8 cellular contexts compared by ENCODE assay signal in the genomic region with DNA sequence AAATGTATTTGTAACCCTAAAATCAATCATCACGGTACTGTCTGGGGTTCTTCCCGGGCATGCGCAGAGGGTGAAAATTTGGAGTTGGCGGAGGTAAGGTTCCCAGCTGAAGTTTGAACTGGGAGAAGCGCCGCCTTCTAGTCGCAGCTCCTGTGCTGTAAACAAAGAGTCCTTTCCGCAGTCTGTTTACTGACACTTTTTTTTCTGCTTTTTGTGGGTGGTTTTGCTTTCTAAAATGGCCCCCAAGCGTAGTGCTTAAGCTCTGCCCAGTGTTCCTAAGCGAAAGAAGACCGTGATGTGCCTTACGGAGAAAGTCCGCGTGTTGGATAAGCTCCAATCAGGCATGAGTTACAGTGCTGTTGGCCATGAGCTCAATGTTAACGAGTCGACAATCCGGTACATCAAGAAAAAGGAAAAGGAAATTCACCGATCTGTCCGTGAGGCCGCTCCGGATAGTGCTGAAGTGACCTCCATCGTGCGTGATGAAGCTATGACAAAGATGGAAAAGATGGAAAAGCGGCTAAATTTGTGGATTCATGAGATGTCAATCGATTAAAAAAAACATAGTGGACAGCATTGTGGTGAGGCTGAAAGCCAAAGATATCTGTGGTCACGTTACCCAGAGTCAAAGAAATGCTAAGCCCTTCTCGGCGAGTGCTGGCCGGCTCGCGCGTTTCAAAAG. TPM values are rescaled to one million over a fixed set of nuclear protein-coding genes. Genes with fewer than 3 reads are reported as not detected.
DNase-seq lines count a peak whose midpoint lies in the region; ATAC-seq and TF ChIP-seq lines count a peak whose summit lies in the region.

No MANE protein-coding gene starts in this region.

- in situ Hi-C loops in IMR-90 (cut with MboI; ENCODE audit: low sequenced_read_pairs): no loop called here

- no peaks in the 10 kb centered on the region for H3K9me1 ChIP-seq in IMR-90 (ENCODE audit: insufficient read depth, low read length)

- peaks cover 10 to 37% of the 10 kb centered on the region in 2 experiments; a peak in 3 of 4 replicates for H3K79me1 ChIP-seq in IMR-90 (ENCODE audit: low read depth in 1 of 2, low read length in 2 of 2)

- TF ChIP-seq RAD21 in IMR-90 (IDR thresholded peaks at IDR 0.05; ENCODE audit: low read length): no peak

- peak; percentile 68 for DNase-seq in activated CD4-positive, alpha-beta T cell treated with anti-CD3 and anti-CD28 coated beads for 48 hours
- DNase-seq in activated CD4-positive, alpha-beta T cell treated with anti-CD3 and anti-CD28 coated beads for 1 hour: no peak
- DNase-seq in IMR-90: peak; percentile 97
- DNase-seq in brain pericyte (ENCODE audit: low read depth, low spot score): peak; percentile 87
- peak; percentile 91 for DNase-seq in skeletal muscle cell (ENCODE audit: low read depth)

- H3K4me1 ChIP-seq in IMR-90 (ENCODE audit: control insufficient read depth, insufficient read depth, low read length): no peaks in the 10 kb centered on the region

- H2BK5ac ChIP-seq in IMR-90 (ENCODE audit: low read depth, low read length, poor library complexity, severe bottlenecking): peak overlapping the region; percentile 86

- H2BK15ac ChIP-seq in IMR-90 (ENCODE audit: low read depth, low read length): peak overlapping the region; percentile 37; the same call in 1 of the 3 replicates

- H3K27ac ChIP-seq in IMR-90 (ENCODE audit: insufficient read depth, low read length): peak overlapping the region; percentile 86

- ATAC-seq in GM21737 (IDR thresholded peaks at IDR 0.05; ENCODE audit: unreplicated experiment): peak; percentile 64
- ATAC-seq in IMR-90 (ENCODE audit: low read depth): peak; percentile 74

- peak overlapping the region; percentile 89 for H4K5ac ChIP-seq in IMR-90 (ENCODE audit: low read depth, low read length)

- WGBS in IMR-90 (ENCODE audit: extremely low coverage in 2 of 2, insufficient read length in 1 of 2), 2 experiments: 3% methylated on average over 21 of the region's 32 CpGs; no CpG with 5 or more reads in 1 of the 2 experiments

- intact Hi-C loops in IMR-90 (cut with micrococcal nuclease): no loop called here

- peak overlapping the region; percentile 47 for H2BK20ac ChIP-seq in IMR-90 (ENCODE audit: low read depth, low read length)

- H3K4me2 ChIP-seq in IMR-90 (ENCODE audit: low read depth, low read length): peak overlapping the region; percentile 76

- CTCF ChIA-PET in IMR-90 (lab: Yijun Ruan, JAX): interaction anchor here (0.5 to 0.8 kb wide), 3 partner anchors 13 to 314 kb away, joined by 3 to 6 read pairs (median 3); no protein-coding TSS in a partner anchor

- dilution Hi-C loops in IMR-90 (cut with HindIII; ENCODE audit: low sequenced_read_pairs, unreplicated experiment): no loop called here

- peak overlapping the region; percentile 77 for H3K9ac ChIP-seq in IMR-90 (ENCODE audit: low read depth, low read length)

- TF ChIP-seq POLR2A in IMR-90 (IDR thresholded peaks at IDR 0.05; ENCODE audit: low read depth, low read length): peak; percentile 31; the same call in 1 of the 2 replicates

- peak overlapping the region; percentile 79 for H3K4me3 ChIP-seq in IMR-90 (ENCODE audit: insufficient read depth, low read depth, low read length)
- peak overlapping the region; percentile 100 for H3K4me3 ChIP-seq in iPS-18c (ENCODE audit: insufficient read depth, low read depth, low read length)
- peak overlapping the region; percentile 96 for H3K4me3 ChIP-seq in skeletal muscle cell (ENCODE audit: low read depth, low read length)

- H3K9me3 ChIP-seq in IMR-90 (ENCODE audit: control insufficient read depth, insufficient read depth, low read length) (no peaks in the 10 kb centered on the region), iPS-18c (ENCODE audit: control insufficient read depth, insufficient read depth, low read length) (peaks cover 2% of the 10 kb centered on the region)

- no peaks in the 10 kb centered on the region for H4K20me1 ChIP-seq in IMR-90 (ENCODE audit: insufficient read depth, low read length)

- peak overlapping the region; percentile 7; the same call in 1 of the 2 replicates for H2AK5ac ChIP-seq in IMR-90 (ENCODE audit: low read depth, low read length)

- no TSS peak for BruUV-seq in IMR-90 (replicated peaks; lab: Mats Ljungman, UMichigan)

- H3K14ac ChIP-seq in IMR-90 (replicated peaks; ENCODE audit: low read depth, low read length): peak overlapping the region; percentile 89

- H3K18ac ChIP-seq in IMR-90 (ENCODE audit: low read depth, low read length): peak overlapping the region; percentile 71

- POLR2A ChIA-PET in IMR-90 (lab: Charles Lee; ENCODE audit: unreplicated experiment): interaction anchor here (0.6 kb wide), 2 partner anchors 232 to 268 kb away, joined by 5 to 8 read pairs; no protein-coding TSS in a partner anchor

- TF ChIP-seq CTCF in IMR-90 (conservative IDR thresholded peaks at IDR 0.05; ENCODE audit: low read depth, low read length): no peak

- peak overlapping the region; percentile 73 for H3K56ac ChIP-seq in IMR-90 (ENCODE audit: extremely low read depth, insufficient read depth, low read length)

- peak overlapping the region; percentile 57 for H3K23ac ChIP-seq in IMR-90 (ENCODE audit: low read depth, low read length)

- H3K36me3 ChIP-seq in IMR-90 (ENCODE audit: control insufficient read depth, insufficient read depth, low read length): peaks cover 2% of the 10 kb centered on the region; the same call in 1 of the 2 replicates

- peak overlapping the region; percentile 85 for H3K4ac ChIP-seq in IMR-90 (ENCODE audit: low read depth, low read length)

- peak overlapping the region; percentile 99 for H2AFZ ChIP-seq in IMR-90 (replicated peaks; ENCODE audit: low read length, poor library complexity)

- H2BK120ac ChIP-seq in IMR-90 (ENCODE audit: low read depth, low read length): peak overlapping the region; percentile 72

- peak overlapping the region; percentile 82 to 96 for H4K8ac ChIP-seq in IMR-90 (ENCODE audit: low read depth in 2 of 2, low read length in 2 of 2)

- no peaks in the 10 kb centered on the region for H3K27me3 ChIP-seq in IMR-90 (ENCODE audit: control insufficient read depth, insufficient read depth, low read length)

- peak overlapping the region; percentile 25 for H2AK9ac ChIP-seq in IMR-90 (replicated peaks; ENCODE audit: low read depth, low read length, poor library complexity)

- H4K91ac ChIP-seq in IMR-90 (ENCODE audit: insufficient read depth, low read depth, low read length): peak overlapping the region; percentile 60

TF ChIP-seq in IMR-90, 13 proteins besides CTCF, POLR2A, EP300 and RAD21:
- TF ChIP-seq, protein P1, sequence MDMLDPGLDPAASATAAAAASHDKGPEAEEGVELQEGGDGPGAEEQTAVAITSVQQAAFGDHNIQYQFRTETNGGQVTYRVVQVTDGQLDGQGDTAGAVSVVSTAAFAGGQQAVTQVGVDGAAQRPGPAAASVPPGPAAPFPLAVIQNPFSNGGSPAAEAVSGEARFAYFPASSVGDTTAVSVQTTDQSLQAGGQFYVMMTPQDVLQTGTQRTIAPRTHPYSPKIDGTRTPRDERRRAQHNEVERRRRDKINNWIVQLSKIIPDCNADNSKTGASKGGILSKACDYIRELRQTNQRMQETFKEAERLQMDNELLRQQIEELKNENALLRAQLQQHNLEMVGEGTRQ (IDR thresholded peaks at IDR 0.05; ENCODE audit: low read depth, low read length): peak; percentile 90
- TF ChIP-seq BHLHE40 (IDR thresholded peaks at IDR 0.05; ENCODE audit: low read depth, low read length): no peak

TF ChIP-seq in PFSK-1, 5 proteins besides CTCF, POLR2A, EP300 and RAD21:
- no peak for TF ChIP-seq FOXP2 (optimal IDR thresholded peaks at IDR 0.05; ENCODE audit: borderline replicate concordance, extremely low read depth, extremely low read length, insufficient read depth)
- 0 out of 2 replicates have a peak, but pooled peaks have one; percentile 15 for TF ChIP-seq TAF1 (IDR thresholded peaks at IDR 0.05; ENCODE audit: borderline replicate concordance, insufficient read depth, low read length)
- TF ChIP-seq, protein P2, sequence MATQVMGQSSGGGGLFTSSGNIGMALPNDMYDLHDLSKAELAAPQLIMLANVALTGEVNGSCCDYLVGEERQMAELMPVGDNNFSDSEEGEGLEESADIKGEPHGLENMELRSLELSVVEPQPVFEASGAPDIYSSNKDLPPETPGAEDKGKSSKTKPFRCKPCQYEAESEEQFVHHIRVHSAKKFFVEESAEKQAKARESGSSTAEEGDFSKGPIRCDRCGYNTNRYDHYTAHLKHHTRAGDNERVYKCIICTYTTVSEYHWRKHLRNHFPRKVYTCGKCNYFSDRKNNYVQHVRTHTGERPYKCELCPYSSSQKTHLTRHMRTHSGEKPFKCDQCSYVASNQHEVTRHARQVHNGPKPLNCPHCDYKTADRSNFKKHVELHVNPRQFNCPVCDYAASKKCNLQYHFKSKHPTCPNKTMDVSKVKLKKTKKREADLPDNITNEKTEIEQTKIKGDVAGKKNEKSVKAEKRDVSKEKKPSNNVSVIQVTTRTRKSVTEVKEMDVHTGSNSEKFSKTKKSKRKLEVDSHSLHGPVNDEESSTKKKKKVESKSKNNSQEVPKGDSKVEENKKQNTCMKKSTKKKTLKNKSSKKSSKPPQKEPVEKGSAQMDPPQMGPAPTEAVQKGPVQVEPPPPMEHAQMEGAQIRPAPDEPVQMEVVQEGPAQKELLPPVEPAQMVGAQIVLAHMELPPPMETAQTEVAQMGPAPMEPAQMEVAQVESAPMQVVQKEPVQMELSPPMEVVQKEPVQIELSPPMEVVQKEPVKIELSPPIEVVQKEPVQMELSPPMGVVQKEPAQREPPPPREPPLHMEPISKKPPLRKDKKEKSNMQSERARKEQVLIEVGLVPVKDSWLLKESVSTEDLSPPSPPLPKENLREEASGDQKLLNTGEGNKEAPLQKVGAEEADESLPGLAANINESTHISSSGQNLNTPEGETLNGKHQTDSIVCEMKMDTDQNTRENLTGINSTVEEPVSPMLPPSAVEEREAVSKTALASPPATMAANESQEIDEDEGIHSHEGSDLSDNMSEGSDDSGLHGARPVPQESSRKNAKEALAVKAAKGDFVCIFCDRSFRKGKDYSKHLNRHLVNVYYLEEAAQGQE (IDR thresholded peaks at IDR 0.05; ENCODE audit: insufficient read depth in 1 of 2, low read depth in 2 of 2, low read length in 2 of 2): no peak
- TF ChIP-seq SIN3A (IDR thresholded peaks at IDR 0.05; ENCODE audit: borderline replicate concordance, insufficient read depth, low read length): no peak
- TF ChIP-seq POLR2AphosphoS5 (IDR thresholded peaks at IDR 0.05; ENCODE audit: low read depth, low read length): no peak

RNA-seq across cellular contexts. Expression of a gene that starts 0.6 kb away (rescaled TPM):
- 15.6 and 32.5 TPM in 2 replicates for total RNA-seq in IMR-90 (2012; rRNA removed)
- polyA plus RNA-seq in IMR-90 (2012; rRNA removed): 36.2 and 38.7 TPM in 2 replicates
- polyA plus RNA-seq in IMR-90 (2012; cell fraction: cytosol; rRNA removed): 5.4 and 8.9 TPM in 2 replicates
- polyA plus RNA-seq in IMR-90 (2012; cell fraction: nucleus; rRNA removed; ENCODE audit: low replicate concordance): 1.8 and 16.7 TPM in 2 replicates
- 31.7 TPM for polyA plus RNA-seq in PFSK-1 (2012; ENCODE audit: insufficient read length, low read depth)

RNA-seq across cellular contexts. Expression of a gene that starts 30.6 kb away (rescaled TPM):
- 10.9 and 16.7 TPM in 2 replicates for total RNA-seq in IMR-90 (2012; rRNA removed)
- polyA plus RNA-seq in IMR-90 (2012; rRNA removed): 6.1 and 7.3 TPM in 2 replicates
- 3.5 and 4.3 TPM in 2 replicates for polyA plus RNA-seq in IMR-90 (2012; cell fraction: cytosol; rRNA removed)
- polyA plus RNA-seq in IMR-90 (2012; cell fraction: nucleus; rRNA removed; ENCODE audit: low replicate concordance): 5.3 and 10.1 TPM in 2 replicates
- 4.8 TPM for polyA plus RNA-seq in PFSK-1 (2012; ENCODE audit: insufficient read length, low read depth)
